In genomic region chr20:62134735-62135231, GRCh38 we compare ENCODE assay signal across 11 cellular contexts. TPM values are rescaled to one million over a fixed set of nuclear protein-coding genes. Genes with fewer than 3 reads are reported as not detected.
DNase-seq lines count a peak whose midpoint lies in the region; ATAC-seq and TF ChIP-seq lines count a peak whose summit lies in the region.
"Had no signal": no experiment of that assay in that cellular context is flagged by ENCODE, and none has a peak within 500 bp of the region (broad histone marks: within the 10 kb centered on the region; RNA-seq: fewer than 3 reads in every experiment).

No MANE protein-coding gene starts in this region.

- in situ Hi-C loops in IMR-90 (cut with MboI; ENCODE audit: low sequenced_read_pairs): no loop called here

- BruUV-seq in IMR-90 (replicated peaks; lab: Mats Ljungman, UMichigan): no TSS peak

- CTCF ChIA-PET in IMR-90 (lab: Yijun Ruan, JAX): interaction anchor here (1.9 kb wide), 1 partner anchor 124 kb away, joined by 8 read pairs; no protein-coding TSS in a partner anchor

- no peak overlapping the region for H2BK20ac ChIP-seq in IMR-90 (ENCODE audit: low read depth, low read length)

- H4K91ac ChIP-seq in IMR-90 (ENCODE audit: insufficient read depth, low read depth, low read length): no peak overlapping the region

- intact Hi-C loops in IMR-90 (cut with micrococcal nuclease): no loop called here
- intact Hi-C loops in esophagus muscularis mucosa (cut with DNase I): loop anchor here (5.0 kb wide), 3 partner anchors 72 to 122 kb away; no protein-coding TSS in a partner anchor
- intact Hi-C loops in lower lobe of right lung (cut with DNase I): no loop called here

- H3K56ac ChIP-seq in IMR-90 (ENCODE audit: extremely low read depth, insufficient read depth, low read length): no peak overlapping the region

- TF ChIP-seq CTCF in 22Rv1 (IDR thresholded peaks at IDR 0.05) (no peak), IMR-90 (conservative IDR thresholded peaks at IDR 0.05; ENCODE audit: low read depth, low read length) (no peak), esophagus muscularis mucosa (IDR thresholded peaks at IDR 0.05) (no peak), lower lobe of right lung (IDR thresholded peaks at IDR 0.05) (no peak)

- dilution Hi-C loops in IMR-90 (cut with HindIII; ENCODE audit: low sequenced_read_pairs, unreplicated experiment): no loop called here

- no peak overlapping the region for H3K4me2 ChIP-seq in IMR-90 (ENCODE audit: low read depth, low read length)

- no peaks in the 10 kb centered on the region; the same call in 1 of the 2 replicates for H3K9me1 ChIP-seq in IMR-90 (ENCODE audit: insufficient read depth, low read length)

- no peak overlapping the region for H2BK5ac ChIP-seq in IMR-90 (ENCODE audit: low read depth, low read length, poor library complexity, severe bottlenecking)

- no peak overlapping the region for H3K4me3 ChIP-seq in IMR-90 (ENCODE audit: insufficient read depth, low read depth, low read length)
- H3K4me3 ChIP-seq in esophagus muscularis mucosa: no peak overlapping the region
- H3K4me3 ChIP-seq in lower lobe of right lung: no peak overlapping the region

- ATAC-seq in IMR-90 (ENCODE audit: low read depth) (peak; percentile 22), lower lobe of right lung (peak; percentile 4 to 42), GM21717 (IDR thresholded peaks at IDR 0.05; ENCODE audit: unreplicated experiment) (no peak), HG02840 (IDR thresholded peaks at IDR 0.05; ENCODE audit: low FRiP score, unreplicated experiment) (no peak)
- ATAC-seq: stimulated activated naive CD8-positive, alpha-beta T cell treated with anti-CD3 and anti-CD28 coated beads, Interleukin-15, amount 100 ng/mL, for 72 hours had no signal

- H4K8ac ChIP-seq in IMR-90 (ENCODE audit: low read depth in 2 of 2, low read length in 2 of 2): no peak overlapping the region

- peak overlapping the region; percentile 49 for H2AK9ac ChIP-seq in IMR-90 (replicated peaks; ENCODE audit: low read depth, low read length, poor library complexity)

- H2AK5ac ChIP-seq in IMR-90 (ENCODE audit: low read depth, low read length): no peak overlapping the region

- H3K14ac ChIP-seq in IMR-90 (replicated peaks; ENCODE audit: low read depth, low read length): no peak overlapping the region

- 81% methylated on average over 4 of the region's 11 CpGs; no CpG with 5 or more reads in 1 of the 2 experiments for WGBS in IMR-90 (ENCODE audit: extremely low coverage in 2 of 2, insufficient read length in 1 of 2), 2 experiments
- WGBS in esophagus muscularis mucosa: 48% methylated on average over 11 of the region's 11 CpGs

- POLR2A ChIA-PET in IMR-90 (lab: Charles Lee; ENCODE audit: unreplicated experiment): interaction anchor here (0.6 kb wide), 2 partner anchors 9 to 119 kb away, joined by 4 to 11 read pairs; no protein-coding TSS in a partner anchor

- DNase-seq in IMR-90 (peak; percentile 35), esophagus muscularis mucosa (ENCODE audit: extremely low spot score) (no peak), lower lobe of right lung (no peak), iPS-NIHi7 (ENCODE audit: extremely low spot score) (no peak), NCI-H187 (lab: John Stamatoyannopoulos, UW) (no peak)
- DNase-seq: activated T-cell treated with anti-CD3 and anti-CD28 coated beads, Interleukin-2, amount 50 U/mL, for 1 hour; NCI-H2029 treated with DMSO at 0.1 percent for 48 hours; stimulated activated naive CD8-positive, alpha-beta T cell treated with anti-CD3 and anti-CD28 coated beads, Interleukin-15, amount 100 ng/mL, for 72 hours had no signal

- no peak overlapping the region for H2BK15ac ChIP-seq in IMR-90 (ENCODE audit: low read depth, low read length)

- no peak overlapping the region for H3K23ac ChIP-seq in IMR-90 (ENCODE audit: low read depth, low read length)

- H3K4me1 ChIP-seq in IMR-90 (ENCODE audit: control insufficient read depth, insufficient read depth, low read length) (peaks cover 3% of the 10 kb centered on the region; the same call in 1 of the 2 replicates), esophagus muscularis mucosa (peaks cover 34 to 50% (median 38%) of the 10 kb centered on the region in 4 donors), lower lobe of right lung (peaks cover 40% of the 10 kb centered on the region)

- no peaks in the 10 kb centered on the region for H3K27me3 ChIP-seq in IMR-90 (ENCODE audit: control insufficient read depth, insufficient read depth, low read length)
- no peaks in the 10 kb centered on the region for H3K27me3 ChIP-seq in esophagus muscularis mucosa
- no peaks in the 10 kb centered on the region for H3K27me3 ChIP-seq in lower lobe of right lung (ENCODE audit: low read depth)

- no peak overlapping the region for H2AFZ ChIP-seq in IMR-90 (replicated peaks; ENCODE audit: low read length, poor library complexity)

- H3K18ac ChIP-seq in IMR-90 (ENCODE audit: low read depth, low read length): no peak overlapping the region

- H4K20me1 ChIP-seq in IMR-90 (ENCODE audit: insufficient read depth, low read length): peaks cover 80% of the 10 kb centered on the region

- no peak overlapping the region for H4K5ac ChIP-seq in IMR-90 (ENCODE audit: low read depth, low read length)

- no peak overlapping the region for H2BK120ac ChIP-seq in IMR-90 (ENCODE audit: low read depth, low read length)

- H3K27ac ChIP-seq in 22Rv1 (peak overlapping the region; percentile 7; the same call in 1 of the 2 replicates), IMR-90 (ENCODE audit: insufficient read depth, low read length) (no peak overlapping the region), esophagus muscularis mucosa (replicated peaks in 1 of 4) (peak overlapping the region; percentile 52 to 69 (median 60)), lower lobe of right lung (peak overlapping the region; percentile 58)

- TF ChIP-seq EP300 in esophagus muscularis mucosa (IDR thresholded peaks at IDR 0.05): no peak

- no peak overlapping the region for H3K4ac ChIP-seq in IMR-90 (ENCODE audit: low read depth, low read length)

- no peak for TF ChIP-seq RAD21 in IMR-90 (IDR thresholded peaks at IDR 0.05; ENCODE audit: low read length)

- H3K9me3 ChIP-seq in IMR-90 (ENCODE audit: control insufficient read depth, insufficient read depth, low read length) (no peaks in the 10 kb centered on the region), esophagus muscularis mucosa (no peaks in the 10 kb centered on the region), lower lobe of right lung (no peaks in the 10 kb centered on the region)

- H3K9ac ChIP-seq in IMR-90 (ENCODE audit: low read depth, low read length): no peak overlapping the region

- peaks cover 15 to 75% of the 10 kb centered on the region in 2 experiments for H3K79me1 ChIP-seq in IMR-90 (ENCODE audit: low read depth in 1 of 2, low read length in 2 of 2)

- peaks cover 84% of the 10 kb centered on the region for H3K36me3 ChIP-seq in IMR-90 (ENCODE audit: control insufficient read depth, insufficient read depth, low read length)
- peaks cover 60 to 100% (median 98%) of the 10 kb centered on the region in 4 donors for H3K36me3 ChIP-seq in esophagus muscularis mucosa
- H3K36me3 ChIP-seq in lower lobe of right lung: peaks cover 100% of the 10 kb centered on the region

- TF ChIP-seq POLR2A in IMR-90 (IDR thresholded peaks at IDR 0.05; ENCODE audit: low read depth, low read length): 0 out of 2 replicates have a peak, but pooled peaks have one; percentile 4
- no peak for TF ChIP-seq POLR2A in esophagus muscularis mucosa (IDR thresholded peaks at IDR 0.05; ENCODE audit: low read depth)

TF ChIP-seq in IMR-90, 13 proteins besides CTCF, POLR2A, EP300 and RAD21 (continues in another document):
- TF ChIP-seq CEBPB (IDR thresholded peaks at IDR 0.05; ENCODE audit: low read depth, low read length) (no peak), CHD1 (IDR thresholded peaks at IDR 0.05; ENCODE audit: low read depth, low read length) (no peak), MAZ (IDR thresholded peaks at IDR 0.05; ENCODE audit: borderline replicate concordance, low read depth, low read length) (no peak), FOS (IDR thresholded peaks at IDR 0.05; ENCODE audit: low read depth, low read length) (no peak), RFX5 (IDR thresholded peaks at IDR 0.05; ENCODE audit: low read depth, low read length) (no peak), BHLHE40 (IDR thresholded peaks at IDR 0.05; ENCODE audit: low read depth, low read length) (no peak)
- TF ChIP-seq, protein P1, sequence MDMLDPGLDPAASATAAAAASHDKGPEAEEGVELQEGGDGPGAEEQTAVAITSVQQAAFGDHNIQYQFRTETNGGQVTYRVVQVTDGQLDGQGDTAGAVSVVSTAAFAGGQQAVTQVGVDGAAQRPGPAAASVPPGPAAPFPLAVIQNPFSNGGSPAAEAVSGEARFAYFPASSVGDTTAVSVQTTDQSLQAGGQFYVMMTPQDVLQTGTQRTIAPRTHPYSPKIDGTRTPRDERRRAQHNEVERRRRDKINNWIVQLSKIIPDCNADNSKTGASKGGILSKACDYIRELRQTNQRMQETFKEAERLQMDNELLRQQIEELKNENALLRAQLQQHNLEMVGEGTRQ (IDR thresholded peaks at IDR 0.05; ENCODE audit: low read depth, low read length): no peak

RNA-seq across cellular contexts. Expression of gene PSMA7, which starts 8.4 kb away (rescaled TPM):
- total RNA-seq in IMR-90 (2012; rRNA removed): 458 and 487 TPM in 2 replicates
- polyA plus RNA-seq in IMR-90 (2012; rRNA removed): 417 and 520 TPM in 2 replicates
- 774 and 987 TPM in 2 replicates for polyA plus RNA-seq in IMR-90 (2012; cell fraction: cytosol; rRNA removed)
- 366 and 428 TPM in 2 replicates for polyA plus RNA-seq in IMR-90 (2012; cell fraction: nucleus; rRNA removed; ENCODE audit: low replicate concordance)
- total RNA-seq in esophagus muscularis mucosa: 100 to 1,000 TPM; 261 to 349 (median 304) TPM
- total RNA-seq in lower lobe of right lung: 223 TPM

RNA-seq across cellular contexts. Expression of gene SS18L1, which starts 8.8 kb away (rescaled TPM):
- total RNA-seq in IMR-90 (2012; rRNA removed) (8.1 and 10.6 TPM in 2 replicates), esophagus muscularis mucosa (10 to 100 TPM in 2 of 4 donors, 1 to 10 TPM in 2; 9.1 to 13.3 (median 10.8) TPM), lower lobe of right lung (17.8 TPM)
- 12.2 and 15.6 TPM in 2 replicates for polyA plus RNA-seq in IMR-90 (2012; rRNA removed)
- polyA plus RNA-seq in IMR-90 (2012; cell fraction: cytosol; rRNA removed): 3.6 and 10.0 TPM in 2 replicates
- 32.8 and 87.5 TPM in 2 replicates for polyA plus RNA-seq in IMR-90 (2012; cell fraction: nucleus; rRNA removed; ENCODE audit: low replicate concordance)

RNA-seq across cellular contexts. Expression of gene LSM14B, which starts 12.5 kb away (rescaled TPM):
- total RNA-seq in IMR-90 (2012; rRNA removed): 23.7 and 30.6 TPM in 2 replicates
- polyA plus RNA-seq in IMR-90 (2012; rRNA removed): 41.1 and 46.7 TPM in 2 replicates
- 21.4 and 47.8 TPM in 2 replicates for polyA plus RNA-seq in IMR-90 (2012; cell fraction: cytosol; rRNA removed)
- polyA plus RNA-seq in IMR-90 (2012; cell fraction: nucleus; rRNA removed; ENCODE audit: low replicate concordance): 41.4 and 44.4 TPM in 2 replicates
- 10 to 100 TPM; 24.9 to 38.8 (median 32.4) TPM for total RNA-seq in esophagus muscularis mucosa
- 36.8 TPM for total RNA-seq in lower lobe of right lung

RNA-seq across cellular contexts. Expression of gene MTG2, which starts 48.0 kb away (rescaled TPM):
- total RNA-seq in IMR-90 (2012; rRNA removed) (11.5 and 12.2 TPM in 2 replicates), esophagus muscularis mucosa (10 to 100 TPM; 21.6 to 26.5 (median 26.0) TPM), lower lobe of right lung (27.1 TPM)
- polyA plus RNA-seq in IMR-90 (2012; rRNA removed): 23.9 and 25.2 TPM in 2 replicates
- polyA plus RNA-seq in IMR-90 (2012; cell fraction: cytosol; rRNA removed): 21.7 and 23.7 TPM in 2 replicates
- polyA plus RNA-seq in IMR-90 (2012; cell fraction: nucleus; rRNA removed; ENCODE audit: low replicate concordance): 52.1 and 66.5 TPM in 2 replicates

Comparison
In these comparisons a context has a peak if more than half of its experiments do, and no peak if none do; other contexts are left out.
1. ATAC-seq: peak in IMR-90 (single experiment) and lower lobe of right lung (2 of 2); none in GM21717 (single experiment) and HG02840 (single experiment).